Comparison of ENCODE assay signal across 1 cellular context in the genomic region with DNA sequence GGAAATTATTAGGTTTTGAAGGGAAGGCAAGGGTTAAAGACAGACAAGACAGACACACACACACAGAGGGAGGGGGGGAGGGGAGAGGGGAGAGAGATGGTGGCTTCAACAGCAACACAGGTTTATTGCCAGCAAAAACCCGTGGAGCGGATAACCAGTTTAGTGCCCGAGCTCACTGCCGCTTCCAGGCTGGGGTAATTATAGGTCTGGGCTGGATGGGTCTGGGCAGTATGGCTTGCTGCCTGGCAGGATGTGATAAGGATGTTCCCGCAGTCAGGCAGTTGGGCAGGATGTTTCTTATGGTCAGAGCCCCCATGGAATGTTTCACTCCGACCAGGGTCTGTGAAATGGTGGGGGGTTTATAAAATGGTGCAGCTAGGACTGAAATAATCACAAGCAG.
TF ChIP-seq lines count a peak whose summit lies in the region.

No MANE protein-coding gene starts in this region.

TF ChIP-seq in HepG2, 621 proteins besides CTCF, POLR2A, EP300 and RAD21:
- no peak for TF ChIP-seq HMGA1 (CRISPR knock-in tag; conservative IDR thresholded peaks at IDR 0.05)
- TF ChIP-seq ZNF17 (CRISPR knock-in tag; IDR thresholded peaks at IDR 0.05) = no peak
- TF ChIP-seq CENPT (CRISPR knock-in tag; IDR thresholded peaks at IDR 0.05; ENCODE audit: low read depth) = no peak
- no peak for TF ChIP-seq NCOR1 (IDR thresholded peaks at IDR 0.05; ENCODE audit: borderline replicate concordance, low read length)
- no peak for TF ChIP-seq ISX (CRISPR knock-in tag; conservative IDR thresholded peaks at IDR 0.05)
- TF ChIP-seq ERF (CRISPR knock-in tag; IDR thresholded peaks at IDR 0.05) = no peak
- TF ChIP-seq ZNF33A (CRISPR knock-in tag; IDR thresholded peaks at IDR 0.05; ENCODE audit: borderline replicate concordance) = no peak
- TF ChIP-seq, protein P1, sequence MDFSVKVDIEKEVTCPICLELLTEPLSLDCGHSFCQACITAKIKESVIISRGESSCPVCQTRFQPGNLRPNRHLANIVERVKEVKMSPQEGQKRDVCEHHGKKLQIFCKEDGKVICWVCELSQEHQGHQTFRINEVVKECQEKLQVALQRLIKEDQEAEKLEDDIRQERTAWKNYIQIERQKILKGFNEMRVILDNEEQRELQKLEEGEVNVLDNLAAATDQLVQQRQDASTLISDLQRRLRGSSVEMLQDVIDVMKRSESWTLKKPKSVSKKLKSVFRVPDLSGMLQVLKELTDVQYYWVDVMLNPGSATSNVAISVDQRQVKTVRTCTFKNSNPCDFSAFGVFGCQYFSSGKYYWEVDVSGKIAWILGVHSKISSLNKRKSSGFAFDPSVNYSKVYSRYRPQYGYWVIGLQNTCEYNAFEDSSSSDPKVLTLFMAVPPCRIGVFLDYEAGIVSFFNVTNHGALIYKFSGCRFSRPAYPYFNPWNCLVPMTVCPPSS (IDR thresholded peaks at IDR 0.05) = no peak
- TF ChIP-seq TP53 (CRISPR knock-in tag; conservative IDR thresholded peaks at IDR 0.05) = no peak
- TF ChIP-seq ZNF776 (CRISPR knock-in tag; IDR thresholded peaks at IDR 0.05) = no peak
- no peak for TF ChIP-seq BCL6 (CRISPR knock-in tag; IDR thresholded peaks at IDR 0.05)
TF ChIP-seq in HepG2: peak in this region for 0.
